ENCODE assay signal across 1 cellular context in the genomic region with DNA sequence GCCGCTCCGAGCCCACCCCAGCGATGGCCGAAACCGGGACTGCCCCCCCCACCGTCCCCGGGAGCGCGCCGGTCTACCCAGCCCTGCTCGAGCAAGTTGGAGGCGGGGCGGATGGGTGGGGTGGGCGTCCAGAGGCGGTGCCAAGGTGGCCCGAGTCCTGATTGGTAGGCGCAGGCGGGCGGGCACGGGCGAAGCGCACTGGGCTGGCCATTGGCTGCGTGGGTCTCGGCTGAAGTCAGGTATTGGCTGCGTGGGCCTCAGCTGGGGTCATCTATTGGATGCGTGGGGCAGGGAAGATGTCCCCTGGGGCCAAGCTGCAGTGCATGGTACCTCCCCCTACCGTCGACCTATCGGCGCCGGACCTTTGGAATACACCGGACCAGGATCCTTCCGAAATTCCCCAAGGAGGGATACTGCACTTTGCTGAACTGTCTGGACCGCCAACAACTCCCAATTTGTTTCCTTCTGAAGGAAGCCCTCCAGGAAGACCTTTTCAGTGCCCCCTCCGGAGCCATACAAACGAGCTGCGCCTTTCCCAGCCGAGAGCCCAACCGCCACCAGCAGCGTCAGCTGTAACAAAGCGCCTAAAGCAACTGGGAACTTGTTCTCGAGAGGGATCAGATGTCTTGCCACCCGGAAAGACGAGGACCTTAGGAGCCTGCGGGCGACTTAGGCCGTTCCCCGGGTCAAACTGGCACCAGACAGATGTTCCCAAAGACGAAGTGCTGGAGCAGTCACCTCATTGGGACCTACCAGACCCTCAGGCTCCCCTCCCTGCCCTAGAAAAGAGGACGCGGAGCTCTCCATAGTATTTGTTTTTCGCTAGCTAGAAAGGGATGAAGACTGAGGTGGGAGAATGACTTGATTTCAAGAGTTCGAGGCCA.
A peak's percentile ranks its signal among the peaks of the same experiment; 100 is the strongest.
TF ChIP-seq lines count a peak whose summit lies in the region.

A gene with protein sequence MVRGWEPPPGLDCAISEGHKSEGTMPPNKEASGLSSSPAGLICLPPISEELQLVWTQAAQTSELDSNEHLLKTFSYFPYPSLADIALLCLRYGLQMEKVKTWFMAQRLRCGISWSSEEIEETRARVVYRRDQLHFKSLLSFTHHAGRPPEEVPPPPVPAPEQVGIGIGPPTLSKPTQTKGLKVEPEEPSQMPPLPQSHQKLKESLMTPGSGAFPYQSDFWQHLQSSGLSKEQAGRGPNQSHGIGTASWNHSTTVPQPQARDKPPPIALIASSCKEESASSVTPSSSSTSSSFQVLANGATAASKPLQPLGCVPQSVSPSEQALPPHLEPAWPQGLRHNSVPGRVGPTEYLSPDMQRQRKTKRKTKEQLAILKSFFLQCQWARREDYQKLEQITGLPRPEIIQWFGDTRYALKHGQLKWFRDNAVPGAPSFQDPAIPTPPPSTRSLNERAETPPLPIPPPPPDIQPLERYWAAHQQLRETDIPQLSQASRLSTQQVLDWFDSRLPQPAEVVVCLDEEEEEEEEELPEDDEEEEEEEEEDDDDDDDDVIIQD (minus strand): TSS at position 113 of the 884 bp plus-strand sequence. CDS start 180 bp downstream, outside the sequence.

TF ChIP-seq in SK-N-SH, 30 proteins besides CTCF, POLR2A, EP300 and RAD21 (continued from another document):
- TF ChIP-seq, protein P1, sequence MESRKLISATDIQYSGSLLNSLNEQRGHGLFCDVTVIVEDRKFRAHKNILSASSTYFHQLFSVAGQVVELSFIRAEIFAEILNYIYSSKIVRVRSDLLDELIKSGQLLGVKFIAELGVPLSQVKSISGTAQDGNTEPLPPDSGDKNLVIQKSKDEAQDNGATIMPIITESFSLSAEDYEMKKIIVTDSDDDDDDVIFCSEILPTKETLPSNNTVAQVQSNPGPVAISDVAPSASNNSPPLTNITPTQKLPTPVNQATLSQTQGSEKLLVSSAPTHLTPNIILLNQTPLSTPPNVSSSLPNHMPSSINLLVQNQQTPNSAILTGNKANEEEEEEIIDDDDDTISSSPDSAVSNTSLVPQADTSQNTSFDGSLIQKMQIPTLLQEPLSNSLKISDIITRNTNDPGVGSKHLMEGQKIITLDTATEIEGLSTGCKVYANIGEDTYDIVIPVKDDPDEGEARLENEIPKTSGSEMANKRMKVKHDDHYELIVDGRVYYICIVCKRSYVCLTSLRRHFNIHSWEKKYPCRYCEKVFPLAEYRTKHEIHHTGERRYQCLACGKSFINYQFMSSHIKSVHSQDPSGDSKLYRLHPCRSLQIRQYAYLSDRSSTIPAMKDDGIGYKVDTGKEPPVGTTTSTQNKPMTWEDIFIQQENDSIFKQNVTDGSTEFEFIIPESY (IDR thresholded peaks at IDR 0.05; ENCODE audit: borderline replicate concordance, low read depth): no peak
- TF ChIP-seq RFX5 (IDR thresholded peaks at IDR 0.05; ENCODE audit: low read length) (peak; percentile 80), TCF12 (IDR thresholded peaks at IDR 0.05) (no peak), YY1 (IDR thresholded peaks at IDR 0.05; ENCODE audit: low read depth) (no peak), GATA2 (CRISPR knock-in tag; IDR thresholded peaks at IDR 0.05) (no peak), NFIC (IDR thresholded peaks at IDR 0.05; ENCODE audit: borderline replicate concordance) (no peak), GABPA (IDR thresholded peaks at IDR 0.05; ENCODE audit: low read depth) (no peak), RXRA (IDR thresholded peaks at IDR 0.05; ENCODE audit: borderline replicate concordance, low read depth) (no peak), MEF2A (IDR thresholded peaks at IDR 0.05; ENCODE audit: borderline replicate concordance, low read depth) (no peak), RCOR1 (IDR thresholded peaks at IDR 0.05; ENCODE audit: low read length) (no peak), MXI1 (IDR thresholded peaks at IDR 0.05; ENCODE audit: low read depth, low read length) (peak; percentile 2), FOSL2 (IDR thresholded peaks at IDR 0.05; ENCODE audit: borderline replicate concordance, low read depth) (no peak), CHD2 (IDR thresholded peaks at IDR 0.05; ENCODE audit: low read length, partially characterized antibody) (peak; percentile 85)
- TF ChIP-seq, protein P2, sequence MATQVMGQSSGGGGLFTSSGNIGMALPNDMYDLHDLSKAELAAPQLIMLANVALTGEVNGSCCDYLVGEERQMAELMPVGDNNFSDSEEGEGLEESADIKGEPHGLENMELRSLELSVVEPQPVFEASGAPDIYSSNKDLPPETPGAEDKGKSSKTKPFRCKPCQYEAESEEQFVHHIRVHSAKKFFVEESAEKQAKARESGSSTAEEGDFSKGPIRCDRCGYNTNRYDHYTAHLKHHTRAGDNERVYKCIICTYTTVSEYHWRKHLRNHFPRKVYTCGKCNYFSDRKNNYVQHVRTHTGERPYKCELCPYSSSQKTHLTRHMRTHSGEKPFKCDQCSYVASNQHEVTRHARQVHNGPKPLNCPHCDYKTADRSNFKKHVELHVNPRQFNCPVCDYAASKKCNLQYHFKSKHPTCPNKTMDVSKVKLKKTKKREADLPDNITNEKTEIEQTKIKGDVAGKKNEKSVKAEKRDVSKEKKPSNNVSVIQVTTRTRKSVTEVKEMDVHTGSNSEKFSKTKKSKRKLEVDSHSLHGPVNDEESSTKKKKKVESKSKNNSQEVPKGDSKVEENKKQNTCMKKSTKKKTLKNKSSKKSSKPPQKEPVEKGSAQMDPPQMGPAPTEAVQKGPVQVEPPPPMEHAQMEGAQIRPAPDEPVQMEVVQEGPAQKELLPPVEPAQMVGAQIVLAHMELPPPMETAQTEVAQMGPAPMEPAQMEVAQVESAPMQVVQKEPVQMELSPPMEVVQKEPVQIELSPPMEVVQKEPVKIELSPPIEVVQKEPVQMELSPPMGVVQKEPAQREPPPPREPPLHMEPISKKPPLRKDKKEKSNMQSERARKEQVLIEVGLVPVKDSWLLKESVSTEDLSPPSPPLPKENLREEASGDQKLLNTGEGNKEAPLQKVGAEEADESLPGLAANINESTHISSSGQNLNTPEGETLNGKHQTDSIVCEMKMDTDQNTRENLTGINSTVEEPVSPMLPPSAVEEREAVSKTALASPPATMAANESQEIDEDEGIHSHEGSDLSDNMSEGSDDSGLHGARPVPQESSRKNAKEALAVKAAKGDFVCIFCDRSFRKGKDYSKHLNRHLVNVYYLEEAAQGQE (IDR thresholded peaks at IDR 0.05; ENCODE audit: low read depth, low read length): no peak; the same call in 1 of the 2 replicates
- TF ChIP-seq, protein P3, sequence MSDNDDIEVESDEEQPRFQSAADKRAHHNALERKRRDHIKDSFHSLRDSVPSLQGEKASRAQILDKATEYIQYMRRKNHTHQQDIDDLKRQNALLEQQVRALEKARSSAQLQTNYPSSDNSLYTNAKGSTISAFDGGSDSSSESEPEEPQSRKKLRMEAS (IDR thresholded peaks at IDR 0.05; ENCODE audit: low read depth): no peak; the same call in 1 of the 2 replicates
- TF ChIP-seq, protein P4, sequence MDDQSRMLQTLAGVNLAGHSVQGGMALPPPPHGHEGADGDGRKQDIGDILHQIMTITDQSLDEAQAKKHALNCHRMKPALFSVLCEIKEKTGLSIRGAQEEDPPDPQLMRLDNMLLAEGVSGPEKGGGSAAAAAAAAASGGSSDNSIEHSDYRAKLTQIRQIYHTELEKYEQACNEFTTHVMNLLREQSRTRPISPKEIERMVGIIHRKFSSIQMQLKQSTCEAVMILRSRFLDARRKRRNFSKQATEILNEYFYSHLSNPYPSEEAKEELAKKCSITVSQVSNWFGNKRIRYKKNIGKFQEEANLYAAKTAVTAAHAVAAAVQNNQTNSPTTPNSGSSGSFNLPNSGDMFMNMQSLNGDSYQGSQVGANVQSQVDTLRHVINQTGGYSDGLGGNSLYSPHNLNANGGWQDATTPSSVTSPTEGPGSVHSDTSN (IDR thresholded peaks at IDR 0.05): peak; percentile 68
- TF ChIP-seq, protein P5, sequence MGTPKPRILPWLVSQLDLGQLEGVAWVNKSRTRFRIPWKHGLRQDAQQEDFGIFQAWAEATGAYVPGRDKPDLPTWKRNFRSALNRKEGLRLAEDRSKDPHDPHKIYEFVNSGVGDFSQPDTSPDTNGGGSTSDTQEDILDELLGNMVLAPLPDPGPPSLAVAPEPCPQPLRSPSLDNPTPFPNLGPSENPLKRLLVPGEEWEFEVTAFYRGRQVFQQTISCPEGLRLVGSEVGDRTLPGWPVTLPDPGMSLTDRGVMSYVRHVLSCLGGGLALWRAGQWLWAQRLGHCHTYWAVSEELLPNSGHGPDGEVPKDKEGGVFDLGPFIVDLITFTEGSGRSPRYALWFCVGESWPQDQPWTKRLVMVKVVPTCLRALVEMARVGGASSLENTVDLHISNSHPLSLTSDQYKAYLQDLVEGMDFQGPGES (IDR thresholded peaks at IDR 0.05; ENCODE audit: low read depth, low read length): peak; percentile 90
